ENCODE assay signal across 8 cellular contexts in the genomic region with DNA sequence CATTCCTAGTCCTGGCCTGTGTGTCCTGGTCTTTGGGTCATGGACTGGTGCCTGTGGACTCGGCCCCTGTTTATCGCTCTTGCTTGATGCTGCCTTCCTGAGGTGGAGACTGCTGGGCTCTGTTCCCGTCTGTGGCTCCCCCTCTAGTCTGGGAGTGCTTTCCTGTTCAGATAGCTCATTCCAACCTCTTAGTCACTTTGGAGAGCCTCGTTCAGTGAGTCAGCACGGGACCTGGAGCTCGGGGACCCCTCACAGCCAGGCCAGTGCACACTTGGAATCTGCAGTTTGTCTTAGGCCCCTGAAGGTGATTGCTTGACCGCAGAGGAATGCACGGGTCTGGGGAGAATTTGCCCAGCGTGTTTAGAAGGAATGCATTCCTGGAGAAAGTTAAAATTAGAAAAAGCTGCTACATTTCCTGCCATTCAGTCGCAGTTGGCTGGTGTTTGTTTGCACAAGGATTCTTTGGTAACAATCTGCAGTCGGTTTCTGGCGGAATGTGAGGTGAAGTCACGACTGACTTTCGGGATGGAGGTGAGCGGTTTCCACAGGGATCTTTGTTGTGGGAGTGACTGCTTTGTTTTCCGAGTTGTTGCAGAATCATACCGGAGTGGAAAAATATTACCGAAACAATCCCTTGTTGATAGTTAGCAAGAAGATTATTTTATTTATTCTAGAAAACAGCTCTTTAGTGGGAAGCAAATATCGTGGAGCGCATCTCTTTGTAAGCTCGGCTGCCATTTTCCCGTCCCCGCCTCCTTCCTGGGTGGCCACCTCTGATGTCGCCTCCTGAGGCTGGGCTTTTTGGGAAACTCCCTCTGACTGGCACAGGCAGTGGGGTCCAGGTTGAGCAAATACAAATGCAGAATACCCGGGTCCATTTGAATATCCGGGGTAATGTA. TPM values are rescaled to one million over a fixed set of nuclear protein-coding genes. Genes with fewer than 3 reads are reported as not detected.
A peak's percentile ranks its signal among the peaks of the same experiment; 100 is the strongest.
DNase-seq lines count a peak whose midpoint lies in the region; ATAC-seq, FAIRE-seq and TF ChIP-seq lines count a peak whose summit lies in the region.

No MANE protein-coding gene starts in this region.

- no peak for ATAC-seq in HG02970 (IDR thresholded peaks at IDR 0.05; ENCODE audit: low FRiP score, unreplicated experiment)
- ATAC-seq in activated CD8-positive, alpha-beta memory T cell treated with anti-CD3 and anti-CD28 coated beads, Interleukin-2, amount 10 ng/mL, durations not matched to agents 7 days and 5 days, result no peak

- H3K36me3 Mint-ChIP-seq in glutamatergic neuron (ENCODE audit: unreplicated experiment) (peaks cover 4% of the 10 kb centered on the region), immature natural killer cell (no peaks in the 10 kb centered on the region)
- no peaks in the 10 kb centered on the region for H3K36me3 Mint-ChIP-seq in activated T-cell treated with anti-CD3 and anti-CD28 coated beads, Interleukin-2, amount 50 U/mL, for 24 hours (ENCODE audit: low read depth)
- H3K36me3 Mint-ChIP-seq in activated CD8-positive, alpha-beta memory T cell treated with anti-CD3 and anti-CD28 coated beads, Interleukin-2, amount 10 ng/mL, durations not matched to agents 7 days and 5 days, result no peaks in the 10 kb centered on the region

- H3K9me3 Mint-ChIP-seq in glutamatergic neuron (ENCODE audit: unreplicated experiment) (peaks cover 17% of the 10 kb centered on the region), immature natural killer cell (no peaks in the 10 kb centered on the region)
- peaks cover 6% of the 10 kb centered on the region for H3K9me3 Mint-ChIP-seq in activated T-cell treated with anti-CD3 and anti-CD28 coated beads, Interleukin-2, amount 50 U/mL, for 24 hours
- no peaks in the 10 kb centered on the region for H3K9me3 Mint-ChIP-seq in activated CD8-positive, alpha-beta memory T cell treated with anti-CD3 and anti-CD28 coated beads, Interleukin-2, amount 10 ng/mL, durations not matched to agents 7 days and 5 days (ENCODE audit: low read depth)

- peaks cover 47% of the 10 kb centered on the region for H3K4me1 ChIP-seq in SJCRH30

- H3K27me3 Mint-ChIP-seq in glutamatergic neuron (ENCODE audit: unreplicated experiment) (peaks cover 8% of the 10 kb centered on the region), immature natural killer cell (ENCODE audit: low read depth in 3 of 3) (peaks cover 1 to 3% (median 2%) of the 10 kb centered on the region in 3 donors)
- H3K27me3 Mint-ChIP-seq in activated T-cell treated with anti-CD3 and anti-CD28 coated beads, Interleukin-2, amount 50 U/mL, for 24 hours, result peaks cover 4% of the 10 kb centered on the region
- no peaks in the 10 kb centered on the region for H3K27me3 Mint-ChIP-seq in activated CD8-positive, alpha-beta memory T cell treated with anti-CD3 and anti-CD28 coated beads, Interleukin-2, amount 10 ng/mL, durations not matched to agents 7 days and 5 days

- H3K4me3 Mint-ChIP-seq in glutamatergic neuron (ENCODE audit: unreplicated experiment), result peak overlapping the region; percentile 9
- no peak overlapping the region for H3K4me3 Mint-ChIP-seq in activated T-cell treated with anti-CD3 and anti-CD28 coated beads, Interleukin-2, amount 50 U/mL, for 24 hours
- no peak overlapping the region for H3K4me3 Mint-ChIP-seq in immature natural killer cell
- no peak overlapping the region for H3K4me3 Mint-ChIP-seq in activated CD8-positive, alpha-beta memory T cell treated with anti-CD3 and anti-CD28 coated beads, Interleukin-2, amount 10 ng/mL, durations not matched to agents 7 days and 5 days

- peak overlapping the region; percentile 0 for H3K27ac Mint-ChIP-seq in glutamatergic neuron (ENCODE audit: unreplicated experiment)
- H3K27ac Mint-ChIP-seq in activated T-cell treated with anti-CD3 and anti-CD28 coated beads, Interleukin-2, amount 50 U/mL, for 24 hours, result no peak overlapping the region
- peak overlapping the region in 1 of 6 donors; percentile 34 for H3K27ac Mint-ChIP-seq in immature natural killer cell
- no peak overlapping the region for H3K27ac Mint-ChIP-seq in activated CD8-positive, alpha-beta memory T cell treated with anti-CD3 and anti-CD28 coated beads, Interleukin-2, amount 10 ng/mL, durations not matched to agents 7 days and 5 days

- no peak for TF ChIP-seq CTCF in glutamatergic neuron (IDR thresholded peaks at IDR 0.05; ENCODE audit: partially characterized antibody, unreplicated experiment)

- H3K36me3 ChIP-seq in SJCRH30, result peaks cover 2% of the 10 kb centered on the region; the same call in 1 of the 2 replicates

- H3K27ac ChIP-seq in SJCRH30, result peak overlapping the region; percentile 62

- CTCF ChIA-PET in activated CD8-positive, alpha-beta memory T cell treated with anti-CD3 and anti-CD28 coated beads, Interleukin-2, amount 10 ng/mL, durations not matched to agents 7 days and 5 days (lab: Charles Lee), result no interaction called here

- no peaks in the 10 kb centered on the region for H3K27me3 ChIP-seq in SJCRH30

- DNase-seq in SJCRH30 (peak; percentile 89 to 93), glutamatergic neuron (no peak), pulmonary artery endothelial cell (ENCODE audit: low read depth, low spot score) (peak; percentile 98), immature natural killer cell (no peak)
- DNase-seq in activated T-cell treated with anti-CD3 and anti-CD28 coated beads, Interleukin-2, amount 50 U/mL, for 24 hours, result no peak
- DNase-seq in activated CD8-positive, alpha-beta memory T cell treated with anti-CD3 and anti-CD28 coated beads, Interleukin-2, amount 10 ng/mL, durations not matched to agents 7 days and 5 days, result no peak

- H3K4me1 Mint-ChIP-seq in glutamatergic neuron (ENCODE audit: low read depth, unreplicated experiment) (peaks cover 31% of the 10 kb centered on the region), immature natural killer cell (peaks cover 7 to 15% of the 10 kb centered on the region in 2 donors)
- no peaks in the 10 kb centered on the region for H3K4me1 Mint-ChIP-seq in activated T-cell treated with anti-CD3 and anti-CD28 coated beads, Interleukin-2, amount 50 U/mL, for 24 hours (ENCODE audit: low read depth)
- no peaks in the 10 kb centered on the region for H3K4me1 Mint-ChIP-seq in activated CD8-positive, alpha-beta memory T cell treated with anti-CD3 and anti-CD28 coated beads, Interleukin-2, amount 10 ng/mL, durations not matched to agents 7 days and 5 days

- peaks cover 4% of the 10 kb centered on the region; the same call in 1 of the 2 replicates for H3K9me3 ChIP-seq in SJCRH30 (replicated peaks)

- peak; percentile 96 for FAIRE-seq in G401.6 (lab: Jason Lieb, UNC)

- peak overlapping the region; percentile 43 for H3K4me3 ChIP-seq in SJCRH30

RNA-seq across cellular contexts. Expression of gene SH3BP4, which starts 29.6 kb away (rescaled TPM):
- 32.9 and 35.5 TPM in 2 replicates for total RNA-seq in SJCRH30 (2014; rRNA removed; shearing (Covaris generic))
- total RNA-seq in glutamatergic neuron (ENCODE audit: unreplicated experiment) (59.3 TPM), pulmonary artery endothelial cell (47.7 and 56.5 TPM in 2 replicates)
- 1 to 10 TPM in 2 of 3 donors, under 1 TPM in 1; 0.83 to 3.5 (median 2.3) TPM for polyA plus RNA-seq in immature natural killer cell
- under 1 TPM in 1 of 2 experiments, not detected in 1; 0.12 TPM for total RNA-seq in activated CD8-positive, alpha-beta memory T cell treated with anti-CD3 and anti-CD28 coated beads, Interleukin-2, amount 10 ng/mL, durations not matched to agents 7 days and 5 days

Comparison
In these comparisons a context has a peak if more than half of its experiments do, and no peak if none do; other contexts are left out.
1. DNase-seq: peak in SJCRH30 (2 of 2) and pulmonary artery endothelial cell (single experiment); none in glutamatergic neuron (single experiment), activated T-cell treated with anti-CD3 and anti-CD28 coated beads, Interleukin-2, amount 50 U/mL, for 24 hours (single experiment), immature natural killer cell (0 of 3) and activated CD8-positive, alpha-beta memory T cell treated with anti-CD3 and anti-CD28 coated beads, Interleukin-2, amount 10 ng/mL, durations not matched to agents 7 days and 5 days (single experiment).
2. RNA of gene SH3BP4, which starts 29.6 kb away (total RNA-seq): 59.3 TPM in glutamatergic neuron (single experiment), 47.7 to 56.5 TPM in pulmonary artery endothelial cell and 32.9 to 35.5 TPM in SJCRH30; 0.12 TPM in activated CD8-positive, alpha-beta memory T cell treated with anti-CD3 and anti-CD28 coated beads, Interleukin-2, amount 10 ng/mL, durations not matched to agents 7 days and 5 days; every median in the first group is over 10 times any median in the second.